Comparison of ENCODE assay signal across 23 cellular contexts in genomic region chr9:91664669-91665068, GRCh38.
"Had no signal": no experiment of that assay in that cellular context is flagged by ENCODE, and none has a peak within 500 bp of the region (broad histone marks: within the 10 kb centered on the region; RNA-seq: fewer than 3 reads in every experiment).

No MANE protein-coding gene starts in this region.

- ATAC-seq: effector memory CD8-positive, alpha-beta T cell; left cardiac atrium; left ventricle myocardium superior; pancreas; psoas muscle; stimulated activated naive B cell treated with anti-CD40 and anti-IgM and Interleukin-4, amounts not matched to agents 10 μg/mL and 1 μg/mL and 100 μg/mL, for 72 hours; stimulated activated naive CD8-positive, alpha-beta T cell treated with anti-CD3 and anti-CD28 coated beads, Interleukin-15, amount 100 ng/mL, for 72 hours; upper lobe of right lung had no signal

- H3K36me3 ChIP-seq: pancreas, sigmoid colon, tibial nerve, upper lobe of right lung, vagina had no signal

- H3K4me3 ChIP-seq: hepatocyte, lung, pancreas, psoas muscle, sigmoid colon, skin epidermis, testis, tibial nerve, upper lobe of right lung, vagina had no signal

- H2AFZ ChIP-seq: hepatocyte had no signal

- DNase-seq: effector memory CD8-positive, alpha-beta T cell; foreskin melanocyte; head of caudate nucleus; kidney; left cardiac atrium; left ventricle myocardium superior; mesenchymal stem cell; midbrain; occipital lobe; pancreas; psoas muscle; sigmoid colon; stimulated activated CD4-positive, alpha-beta T cell treated with anti-CD3 and anti-CD28 coated beads, Interleukin-2, amount 100 ng/mL, for 24 hours; stimulated activated CD4-positive, alpha-beta T cell treated with anti-CD3 and anti-CD28 coated beads, Interleukin-4, amount 100 ng/mL, for 4 hours; stimulated activated naive B cell treated with anti-CD40 and anti-IgM and Interleukin-4, amounts not matched to agents 10 μg/mL and 1 μg/mL and 100 μg/mL, for 72 hours; stimulated activated naive CD8-positive, alpha-beta T cell treated with anti-CD3 and anti-CD28 coated beads, Interleukin-15, amount 100 ng/mL, for 72 hours; testis; upper lobe of right lung had no signal

- H3K27me3 ChIP-seq: hepatocyte, pancreas, sigmoid colon, testis, tibial nerve, upper lobe of right lung, vagina had no signal

- H3K4me2 ChIP-seq: hepatocyte had no signal

- H3K9me3 ChIP-seq: pancreas, psoas muscle, sigmoid colon, testis, tibial nerve, upper lobe of right lung, vagina had no signal

- H3K27ac ChIP-seq: hepatocyte, pancreas, psoas muscle, sigmoid colon, skin epidermis, testis, tibial nerve, upper lobe of right lung, vagina had no signal

- H3K79me2 ChIP-seq: hepatocyte had no signal
